1 cellular context compared by ENCODE assay signal in the genomic region with DNA sequence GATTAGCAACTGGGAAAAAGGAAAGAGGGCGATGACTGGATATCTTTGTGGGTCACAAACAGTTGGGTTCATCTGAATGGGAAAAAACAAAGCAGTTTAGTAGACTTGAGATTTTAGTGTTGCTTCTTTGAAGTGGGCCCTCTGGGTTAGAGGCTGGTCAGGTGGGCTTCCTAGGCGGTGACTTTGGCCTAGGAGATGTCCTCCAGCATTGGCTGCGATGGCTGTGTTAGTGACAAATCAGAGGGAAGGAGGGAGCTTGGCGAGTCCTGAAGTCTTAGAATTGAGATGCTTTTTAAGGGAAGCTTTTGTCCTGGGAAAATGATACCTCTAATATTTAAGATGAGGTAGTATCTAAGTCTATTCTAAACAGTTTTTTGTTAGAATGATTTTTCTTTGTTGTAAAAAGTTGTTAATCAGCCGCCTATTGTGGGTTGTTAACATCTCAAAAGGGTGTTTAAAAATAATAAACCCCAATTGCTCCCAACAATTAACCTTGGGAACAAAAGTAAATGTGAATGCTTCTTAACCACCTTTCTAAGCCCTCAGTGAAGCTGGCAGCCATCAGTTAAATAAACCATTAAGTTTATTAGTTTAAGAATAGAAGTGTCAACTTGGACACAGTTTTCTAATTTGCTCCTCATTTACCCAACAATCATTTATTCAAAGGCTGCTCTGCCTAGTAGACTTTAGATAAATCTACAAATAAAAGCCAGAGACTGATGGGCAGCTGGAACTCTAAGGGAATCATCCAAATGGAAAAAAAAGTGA.
TF ChIP-seq lines count a peak whose summit lies in the region.

No MANE protein-coding gene starts in this region.

TF ChIP-seq in H1, 55 proteins besides CTCF, POLR2A, EP300 and RAD21:
- TF ChIP-seq RNF2 (IDR thresholded peaks at IDR 0.05; ENCODE audit: borderline replicate concordance, low read depth, low read length, missing control alignments, poor library complexity, severe bottlenecking) = no peak
- TF ChIP-seq SIRT6 (IDR thresholded peaks at IDR 0.05; ENCODE audit: low read length) = no peak
- no peak for TF ChIP-seq ASH2L (IDR thresholded peaks at IDR 0.05; ENCODE audit: low read length)
- no peak for TF ChIP-seq RBBP5 (IDR thresholded peaks at IDR 0.05; ENCODE audit: borderline replicate concordance, low read depth, low read length)
- no peak for TF ChIP-seq EGR1 (IDR thresholded peaks at IDR 0.05; ENCODE audit: borderline replicate concordance, low read depth, low read length)
- no peak for TF ChIP-seq GABPA (IDR thresholded peaks at IDR 0.05; ENCODE audit: borderline replicate concordance, insufficient read depth, low read length)
- TF ChIP-seq, protein P1, sequence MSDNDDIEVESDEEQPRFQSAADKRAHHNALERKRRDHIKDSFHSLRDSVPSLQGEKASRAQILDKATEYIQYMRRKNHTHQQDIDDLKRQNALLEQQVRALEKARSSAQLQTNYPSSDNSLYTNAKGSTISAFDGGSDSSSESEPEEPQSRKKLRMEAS (IDR thresholded peaks at IDR 0.05) = no peak
- TF ChIP-seq CEBPB (IDR thresholded peaks at IDR 0.05; ENCODE audit: low read depth, low read length) = no peak
- TF ChIP-seq, protein P2, sequence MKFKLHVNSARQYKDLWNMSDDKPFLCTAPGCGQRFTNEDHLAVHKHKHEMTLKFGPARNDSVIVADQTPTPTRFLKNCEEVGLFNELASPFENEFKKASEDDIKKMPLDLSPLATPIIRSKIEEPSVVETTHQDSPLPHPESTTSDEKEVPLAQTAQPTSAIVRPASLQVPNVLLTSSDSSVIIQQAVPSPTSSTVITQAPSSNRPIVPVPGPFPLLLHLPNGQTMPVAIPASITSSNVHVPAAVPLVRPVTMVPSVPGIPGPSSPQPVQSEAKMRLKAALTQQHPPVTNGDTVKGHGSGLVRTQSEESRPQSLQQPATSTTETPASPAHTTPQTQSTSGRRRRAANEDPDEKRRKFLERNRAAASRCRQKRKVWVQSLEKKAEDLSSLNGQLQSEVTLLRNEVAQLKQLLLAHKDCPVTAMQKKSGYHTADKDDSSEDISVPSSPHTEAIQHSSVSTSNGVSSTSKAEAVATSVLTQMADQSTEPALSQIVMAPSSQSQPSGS (IDR thresholded peaks at IDR 0.05; ENCODE audit: low read length) = no peak
- TF ChIP-seq YY1 (IDR thresholded peaks at IDR 0.05; ENCODE audit: low read depth, low read length) = no peak
- TF ChIP-seq, protein P3, sequence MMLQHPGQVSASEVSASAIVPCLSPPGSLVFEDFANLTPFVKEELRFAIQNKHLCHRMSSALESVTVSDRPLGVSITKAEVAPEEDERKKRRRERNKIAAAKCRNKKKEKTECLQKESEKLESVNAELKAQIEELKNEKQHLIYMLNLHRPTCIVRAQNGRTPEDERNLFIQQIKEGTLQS (IDR thresholded peaks at IDR 0.05; ENCODE audit: insufficient read depth, low read depth, low read length) = no peak
- no peak for TF ChIP-seq GTF2F1 (IDR thresholded peaks at IDR 0.05; ENCODE audit: borderline replicate concordance, low read depth, low read length)
- no peak for TF ChIP-seq TAF7 (optimal IDR thresholded peaks at IDR 0.05; ENCODE audit: borderline replicate concordance, low read depth, low read length)
- no peak for TF ChIP-seq POU5F1 (IDR thresholded peaks at IDR 0.05; ENCODE audit: low read depth, low read length)
- no peak for TF ChIP-seq KDM5A (IDR thresholded peaks at IDR 0.05; ENCODE audit: low read length)
- no peak for TF ChIP-seq BCL11A (IDR thresholded peaks at IDR 0.05; ENCODE audit: low read depth in 2 of 2, low read length in 2 of 2)
- TF ChIP-seq EZH2 (IDR thresholded peaks at IDR 0.05; ENCODE audit: low read depth, low read length, severe bottlenecking) = no peak
- no peak for TF ChIP-seq JUN (IDR thresholded peaks at IDR 0.05; ENCODE audit: low read depth, low read length)
